In genomic region chr19:51441410-51442390, GRCh38 we compare ENCODE assay signal across 9 cellular contexts. TPM values are rescaled to one million over a fixed set of nuclear protein-coding genes. Genes with fewer than 3 reads are reported as not detected.
A peak's percentile ranks its signal among the peaks of the same experiment; 100 is the strongest.
DNase-seq lines count a peak whose midpoint lies in the region; ATAC-seq, FAIRE-seq and TF ChIP-seq lines count a peak whose summit lies in the region.
"Had no signal": no experiment of that assay in that cellular context is flagged by ENCODE, and none has a peak within 500 bp of the region (broad histone marks: within the 10 kb centered on the region; RNA-seq: fewer than 3 reads in every experiment).

No MANE protein-coding gene starts in this region.

- no peaks in the 10 kb centered on the region for H3K9me3 ChIP-seq in esophagus muscularis mucosa

- no peak overlapping the region for H3K27ac ChIP-seq in esophagus muscularis mucosa (replicated peaks in 1 of 4)

- peak; percentile 100 for FAIRE-seq in GM18507 (lab: Jason Lieb, UNC)

- WGBS in esophagus muscularis mucosa, result 58% methylated on average over 25 of the region's 31 CpGs

- TF ChIP-seq CTCF in esophagus muscularis mucosa (IDR thresholded peaks at IDR 0.05), result no peak

- no peaks in the 10 kb centered on the region for H3K4me1 ChIP-seq in esophagus muscularis mucosa

- intact Hi-C loops in esophagus muscularis mucosa (cut with DNase I), result no loop called here

- H3K27me3 ChIP-seq in esophagus muscularis mucosa, result peaks cover 0 to 72% (median 0%) of the 10 kb centered on the region in 4 donors

- no peak for TF ChIP-seq EP300 in esophagus muscularis mucosa (IDR thresholded peaks at IDR 0.05)

- DNase-seq in GM18507 (ENCODE audit: extremely low spot score, insufficient read length, low read depth) (peak; percentile 51), RPMI7951 (ENCODE audit: low read depth) (peak; percentile 63), activated gamma-delta T cell (lab: John Stamatoyannopoulos, UW) (peak; percentile 13), esophagus muscularis mucosa (ENCODE audit: extremely low spot score) (no peak), NCI-H2171 (lab: John Stamatoyannopoulos, UW) (no peak), Ammon's horn (ENCODE audit: low spot score) (no peak)
- DNase-seq in stimulated activated CD4-positive, alpha-beta T cell treated with anti-CD3 and anti-CD28 coated beads, Interleukin-1b, Interleukin-23, amount 100 ng/mL, for 24 hours (ENCODE audit: low read depth in 4 of 4, low spot score in 1 of 4), result peak; percentile 71 to 85 (median 73)

- ATAC-seq in HG02763 (IDR thresholded peaks at IDR 0.05; ENCODE audit: unreplicated experiment), result peak; percentile 90

- H3K4me3 ChIP-seq in esophagus muscularis mucosa, result peak overlapping the region in 2 of 4 donors; percentile 1 to 12

- TF ChIP-seq POLR2A in esophagus muscularis mucosa (IDR thresholded peaks at IDR 0.05; ENCODE audit: low read depth), result no peak

- no peaks in the 10 kb centered on the region for H3K36me3 ChIP-seq in esophagus muscularis mucosa

RNA-seq across cellular contexts. Expression of gene SIGLEC8, which starts 16.6 kb away (rescaled TPM):
- not detected in 2 replicates for total RNA-seq in RPMI7951 (2014; rRNA removed; shearing (Covaris generic))
- total RNA-seq in esophagus muscularis mucosa, result 1 to 10 TPM in 1 of 4 donors, under 1 TPM in 2, not detected in 1; 0.66 to 1.7 (median 0.86) TPM

RNA-seq across cellular contexts. Expression of gene SIGLEC10, which starts 24.3 kb away (rescaled TPM):
- not detected in 2 replicates for total RNA-seq in RPMI7951 (2014; rRNA removed; shearing (Covaris generic))
- 1 to 10 TPM; 1.4 to 4.1 (median 2.4) TPM for total RNA-seq in esophagus muscularis mucosa

RNA-seq across cellular contexts. Expression of gene CEACAM18, which starts 36.6 kb away (rescaled TPM):
- not detected in 2 replicates for total RNA-seq in RPMI7951 (2014; rRNA removed; shearing (Covaris generic))
- total RNA-seq in esophagus muscularis mucosa, result not detected
- total RNA-seq: liver had no signal

RNA-seq across cellular contexts. Expression of gene C19orf84, which starts 51.3 kb away (rescaled TPM):
- not detected in 2 replicates for total RNA-seq in RPMI7951 (2014; rRNA removed; shearing (Covaris generic))
- not detected for total RNA-seq in esophagus muscularis mucosa

RNA-seq across cellular contexts. Expression of gene LIM2, which starts 53.9 kb away (rescaled TPM):
- total RNA-seq in RPMI7951 (2014; rRNA removed; shearing (Covaris generic)), result not detected in 2 replicates
- total RNA-seq in esophagus muscularis mucosa, result not detected
- total RNA-seq: liver had no signal

Comparison
In these comparisons a context has a peak if more than half of its experiments do, and no peak if none do; other contexts are left out.
1. DNase-seq: peak in GM18507 (single experiment), RPMI7951 (single experiment), activated gamma-delta T cell (single experiment) and stimulated activated CD4-positive, alpha-beta T cell treated with anti-CD3 and anti-CD28 coated beads, Interleukin-1b, Interleukin-23, amount 100 ng/mL, for 24 hours (4 of 4); none in esophagus muscularis mucosa (single experiment), NCI-H2171 (single experiment) and Ammon's horn (single experiment).